Comparison of ENCODE assay signal across 2 cellular contexts in genomic region chr2:152033146-152033545, GRCh38.
TF ChIP-seq lines count a peak whose summit lies in the region.

No MANE protein-coding gene starts in this region.

TF ChIP-seq in GM23338, 12 proteins besides CTCF, POLR2A, EP300 and RAD21:
- TF ChIP-seq, protein P1, sequence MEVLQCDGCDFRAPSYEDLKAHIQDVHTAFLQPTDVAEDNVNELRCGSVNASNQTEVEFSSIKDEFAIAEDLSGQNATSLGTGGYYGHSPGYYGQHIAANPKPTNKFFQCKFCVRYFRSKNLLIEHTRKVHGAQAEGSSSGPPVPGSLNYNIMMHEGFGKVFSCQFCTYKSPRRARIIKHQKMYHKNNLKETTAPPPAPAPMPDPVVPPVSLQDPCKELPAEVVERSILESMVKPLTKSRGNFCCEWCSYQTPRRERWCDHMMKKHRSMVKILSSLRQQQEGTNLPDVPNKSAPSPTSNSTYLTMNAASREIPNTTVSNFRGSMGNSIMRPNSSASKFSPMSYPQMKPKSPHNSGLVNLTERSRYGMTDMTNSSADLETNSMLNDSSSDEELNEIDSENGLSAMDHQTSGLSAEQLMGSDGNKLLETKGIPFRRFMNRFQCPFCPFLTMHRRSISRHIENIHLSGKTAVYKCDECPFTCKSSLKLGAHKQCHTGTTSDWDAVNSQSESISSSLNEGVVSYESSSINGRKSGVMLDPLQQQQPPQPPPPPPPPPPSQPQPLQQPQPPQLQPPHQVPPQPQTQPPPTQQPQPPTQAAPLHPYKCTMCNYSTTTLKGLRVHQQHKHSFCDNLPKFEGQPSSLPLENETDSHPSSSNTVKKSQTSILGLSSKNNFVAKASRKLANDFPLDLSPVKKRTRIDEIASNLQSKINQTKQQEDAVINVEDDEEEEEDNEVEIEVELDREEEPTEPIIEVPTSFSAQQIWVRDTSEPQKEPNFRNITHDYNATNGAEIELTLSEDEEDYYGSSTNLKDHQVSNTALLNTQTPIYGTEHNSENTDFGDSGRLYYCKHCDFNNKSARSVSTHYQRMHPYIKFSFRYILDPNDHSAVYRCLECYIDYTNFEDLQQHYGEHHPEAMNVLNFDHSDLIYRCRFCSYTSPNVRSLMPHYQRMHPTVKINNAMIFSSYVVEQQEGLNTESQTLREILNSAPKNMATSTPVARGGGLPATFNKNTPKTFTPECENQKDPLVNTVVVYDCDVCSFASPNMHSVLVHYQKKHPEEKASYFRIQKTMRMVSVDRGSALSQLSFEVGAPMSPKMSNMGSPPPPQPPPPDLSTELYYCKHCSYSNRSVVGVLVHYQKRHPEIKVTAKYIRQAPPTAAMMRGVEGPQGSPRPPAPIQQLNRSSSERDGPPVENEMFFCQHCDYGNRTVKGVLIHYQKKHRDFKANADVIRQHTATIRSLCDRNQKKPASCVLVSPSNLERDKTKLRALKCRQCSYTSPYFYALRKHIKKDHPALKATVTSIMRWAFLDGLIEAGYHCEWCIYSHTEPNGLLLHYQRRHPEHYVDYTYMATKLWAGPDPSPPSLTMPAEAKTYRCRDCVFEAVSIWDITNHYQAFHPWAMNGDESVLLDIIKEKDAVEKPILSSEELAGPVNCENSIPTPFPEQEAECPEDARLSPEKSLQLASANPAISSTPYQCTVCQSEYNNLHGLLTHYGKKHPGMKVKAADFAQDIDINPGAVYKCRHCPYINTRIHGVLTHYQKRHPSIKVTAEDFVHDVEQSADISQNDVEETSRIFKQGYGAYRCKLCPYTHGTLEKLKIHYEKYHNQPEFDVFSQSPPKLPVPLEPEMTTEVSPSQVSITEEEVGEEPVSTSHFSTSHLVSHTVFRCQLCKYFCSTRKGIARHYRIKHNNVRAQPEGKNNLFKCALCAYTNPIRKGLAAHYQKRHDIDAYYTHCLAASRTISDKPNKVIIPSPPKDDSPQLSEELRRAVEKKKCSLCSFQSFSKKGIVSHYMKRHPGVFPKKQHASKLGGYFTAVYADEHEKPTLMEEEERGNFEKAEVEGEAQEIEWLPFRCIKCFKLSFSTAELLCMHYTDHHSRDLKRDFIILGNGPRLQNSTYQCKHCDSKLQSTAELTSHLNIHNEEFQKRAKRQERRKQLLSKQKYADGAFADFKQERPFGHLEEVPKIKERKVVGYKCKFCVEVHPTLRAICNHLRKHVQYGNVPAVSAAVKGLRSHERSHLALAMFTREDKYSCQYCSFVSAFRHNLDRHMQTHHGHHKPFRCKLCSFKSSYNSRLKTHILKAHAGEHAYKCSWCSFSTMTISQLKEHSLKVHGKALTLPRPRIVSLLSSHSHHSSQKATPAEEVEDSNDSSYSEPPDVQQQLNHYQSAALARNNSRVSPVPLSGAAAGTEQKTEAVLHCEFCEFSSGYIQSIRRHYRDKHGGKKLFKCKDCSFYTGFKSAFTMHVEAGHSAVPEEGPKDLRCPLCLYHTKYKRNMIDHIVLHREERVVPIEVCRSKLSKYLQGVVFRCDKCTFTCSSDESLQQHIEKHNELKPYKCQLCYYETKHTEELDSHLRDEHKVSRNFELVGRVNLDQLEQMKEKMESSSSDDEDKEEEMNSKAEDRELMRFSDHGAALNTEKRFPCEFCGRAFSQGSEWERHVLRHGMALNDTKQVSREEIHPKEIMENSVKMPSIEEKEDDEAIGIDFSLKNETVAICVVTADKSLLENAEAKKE (CRISPR knock-in tag; IDR thresholded peaks at IDR 0.05): no peak
- TF ChIP-seq JUNB (IDR thresholded peaks at IDR 0.05; ENCODE audit: unreplicated experiment) (no peak), NANOG (IDR thresholded peaks at IDR 0.05; ENCODE audit: borderline replicate concordance) (no peak), CREB1 (CRISPR knock-in tag; IDR thresholded peaks at IDR 0.05; ENCODE audit: low read depth) (no peak), REST (IDR thresholded peaks at IDR 0.05; ENCODE audit: unreplicated experiment) (no peak), POLR2AphosphoS5 (IDR thresholded peaks at IDR 0.05; ENCODE audit: low read depth) (no peak), ZNF114 (CRISPR knock-in tag; IDR thresholded peaks at IDR 0.05) (no peak), ZNF331 (CRISPR knock-in tag; IDR thresholded peaks at IDR 0.05; ENCODE audit: low read depth) (no peak), EZH2 (IDR thresholded peaks at IDR 0.05; ENCODE audit: low read depth, unreplicated experiment) (no peak), EZH2phosphoT487 (IDR thresholded peaks at IDR 0.05; ENCODE audit: unreplicated experiment) (no peak), ETS1 (IDR thresholded peaks at IDR 0.05) (no peak), STAT1 (IDR thresholded peaks at IDR 0.05; ENCODE audit: unreplicated experiment) (no peak)
TF ChIP-seq in GM23338: peak in this region for 0.

TF ChIP-seq in K562, 482 proteins besides CTCF, POLR2A, EP300 and RAD21 (continued from another document):
- TF ChIP-seq, protein P2, sequence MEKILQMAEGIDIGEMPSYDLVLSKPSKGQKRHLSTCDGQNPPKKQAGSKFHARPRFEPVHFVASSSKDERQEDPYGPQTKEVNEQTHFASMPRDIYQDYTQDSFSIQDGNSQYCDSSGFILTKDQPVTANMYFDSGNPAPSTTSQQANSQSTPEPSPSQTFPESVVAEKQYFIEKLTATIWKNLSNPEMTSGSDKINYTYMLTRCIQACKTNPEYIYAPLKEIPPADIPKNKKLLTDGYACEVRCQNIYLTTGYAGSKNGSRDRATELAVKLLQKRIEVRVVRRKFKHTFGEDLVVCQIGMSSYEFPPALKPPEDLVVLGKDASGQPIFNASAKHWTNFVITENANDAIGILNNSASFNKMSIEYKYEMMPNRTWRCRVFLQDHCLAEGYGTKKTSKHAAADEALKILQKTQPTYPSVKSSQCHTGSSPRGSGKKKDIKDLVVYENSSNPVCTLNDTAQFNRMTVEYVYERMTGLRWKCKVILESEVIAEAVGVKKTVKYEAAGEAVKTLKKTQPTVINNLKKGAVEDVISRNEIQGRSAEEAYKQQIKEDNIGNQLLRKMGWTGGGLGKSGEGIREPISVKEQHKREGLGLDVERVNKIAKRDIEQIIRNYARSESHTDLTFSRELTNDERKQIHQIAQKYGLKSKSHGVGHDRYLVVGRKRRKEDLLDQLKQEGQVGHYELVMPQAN (IDR thresholded peaks at IDR 0.05; ENCODE audit: borderline replicate concordance): no peak
- no peak for TF ChIP-seq TEAD1 (CRISPR knock-in tag; IDR thresholded peaks at IDR 0.05)
- TF ChIP-seq ZNF511 (CRISPR knock-in tag; IDR thresholded peaks at IDR 0.05): no peak
- no peak for TF ChIP-seq POLR2AphosphoS2 (IDR thresholded peaks at IDR 0.05; ENCODE audit: low read length)
- no peak for TF ChIP-seq PCBP2 (IDR thresholded peaks at IDR 0.05; ENCODE audit: low read depth, low read length, poor library complexity, severe bottlenecking)
- TF ChIP-seq, protein P3, sequence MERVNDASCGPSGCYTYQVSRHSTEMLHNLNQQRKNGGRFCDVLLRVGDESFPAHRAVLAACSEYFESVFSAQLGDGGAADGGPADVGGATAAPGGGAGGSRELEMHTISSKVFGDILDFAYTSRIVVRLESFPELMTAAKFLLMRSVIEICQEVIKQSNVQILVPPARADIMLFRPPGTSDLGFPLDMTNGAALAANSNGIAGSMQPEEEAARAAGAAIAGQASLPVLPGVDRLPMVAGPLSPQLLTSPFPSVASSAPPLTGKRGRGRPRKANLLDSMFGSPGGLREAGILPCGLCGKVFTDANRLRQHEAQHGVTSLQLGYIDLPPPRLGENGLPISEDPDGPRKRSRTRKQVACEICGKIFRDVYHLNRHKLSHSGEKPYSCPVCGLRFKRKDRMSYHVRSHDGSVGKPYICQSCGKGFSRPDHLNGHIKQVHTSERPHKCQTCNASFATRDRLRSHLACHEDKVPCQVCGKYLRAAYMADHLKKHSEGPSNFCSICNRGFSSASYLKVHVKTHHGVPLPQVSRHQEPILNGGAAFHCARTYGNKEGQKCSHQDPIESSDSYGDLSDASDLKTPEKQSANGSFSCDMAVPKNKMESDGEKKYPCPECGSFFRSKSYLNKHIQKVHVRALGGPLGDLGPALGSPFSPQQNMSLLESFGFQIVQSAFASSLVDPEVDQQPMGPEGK (CRISPR knock-in tag; IDR thresholded peaks at IDR 0.05; ENCODE audit: borderline replicate concordance): no peak
- no peak for TF ChIP-seq SPI1 (IDR thresholded peaks at IDR 0.05; ENCODE audit: borderline replicate concordance, low read depth, low read length)
